In the genomic region with DNA sequence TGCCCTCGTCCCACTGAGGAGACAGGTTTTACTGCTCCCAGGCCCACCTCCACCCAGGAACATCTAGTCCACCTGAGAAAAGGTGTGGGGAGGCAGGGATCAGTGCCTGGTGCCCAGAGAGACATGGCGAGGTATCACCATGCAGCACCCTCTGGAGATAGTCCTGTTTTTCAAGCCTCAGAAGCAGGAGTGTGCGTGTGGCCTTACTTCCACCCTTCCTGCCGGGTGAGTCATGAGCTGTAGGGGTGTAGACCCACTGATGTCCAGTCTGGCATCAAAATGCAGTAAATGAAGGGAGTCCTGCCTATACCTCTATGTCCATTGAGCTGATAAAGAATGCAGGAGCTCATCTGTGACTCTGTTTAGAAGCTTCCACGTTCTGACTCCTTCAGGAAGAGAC, we compare ENCODE assay signal across 6 cellular contexts. TPM values are rescaled to one million over a fixed set of nuclear protein-coding genes. Genes with fewer than 3 reads are reported as not detected.
"Had no signal": no experiment of that assay in that cellular context is flagged by ENCODE, and none has a peak within 500 bp of the region (broad histone marks: within the 10 kb centered on the region; RNA-seq: fewer than 3 reads in every experiment).

No MANE protein-coding gene starts in this region.

RNA-seq across cellular contexts. Expression of gene IFNA1, which starts 9.1 kb away (rescaled TPM):
- total RNA-seq: HepG2, HT-29, IMR-90, NCI-H460, Right ventricle myocardium inferior, SJCRH30 had no signal
- polyA plus RNA-seq: HepG2, IMR-90 had no signal

RNA-seq across cellular contexts. Expression of gene IFNE, which starts 32.8 kb away (rescaled TPM):
- total RNA-seq: HepG2, Right ventricle myocardium inferior, SJCRH30 had no signal
- polyA plus RNA-seq: HepG2 had no signal

RNA-seq across cellular contexts. Expression of gene IFNA8, which starts 40.4 kb away (rescaled TPM):
- total RNA-seq: HepG2, HT-29, IMR-90, NCI-H460, Right ventricle myocardium inferior, SJCRH30 had no signal
- polyA plus RNA-seq: HepG2, IMR-90 had no signal
